In genomic region chr19:3508121-3508661, GRCh38 we compare ENCODE assay signal across 1 cellular context.
TF ChIP-seq lines count a peak whose summit lies in the region.

No MANE protein-coding gene starts in this region.

TF ChIP-seq in liver, 16 proteins besides CTCF, POLR2A, EP300 and RAD21:
- peak; percentile 9 for TF ChIP-seq HNF4G (IDR thresholded peaks at IDR 0.05)
- TF ChIP-seq SP1 (IDR thresholded peaks at IDR 0.05), result peak; percentile 48
- peak; percentile 69 to 77 for TF ChIP-seq HNF4A (conservative IDR thresholded peaks at IDR 0.05)
- peak; percentile 15 to 23 for TF ChIP-seq RXRA (IDR thresholded peaks at IDR 0.05)
